15 cellular contexts compared by ENCODE assay signal in the genomic region with DNA sequence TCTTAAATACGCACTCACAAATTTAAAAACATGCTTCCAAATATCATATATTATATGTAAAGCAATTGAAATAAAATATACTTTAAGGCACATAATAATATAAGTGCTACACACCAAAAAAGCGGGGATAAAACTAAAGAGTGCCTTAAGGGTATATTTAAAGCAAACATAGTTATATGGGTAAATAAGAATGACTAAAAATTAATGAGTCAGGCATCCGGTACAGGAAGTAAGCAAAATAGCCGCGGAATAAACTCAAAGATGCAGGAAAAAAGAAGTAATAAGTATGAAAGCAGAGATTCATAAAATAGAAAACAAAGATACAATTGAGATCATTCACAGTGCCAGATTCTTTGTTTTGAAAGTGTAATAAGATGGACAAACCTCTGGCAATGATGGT.
A peak's percentile ranks its signal among the peaks of the same experiment; 100 is the strongest.
DNase-seq lines count a peak whose midpoint lies in the region; ATAC-seq, FAIRE-seq and TF ChIP-seq lines count a peak whose summit lies in the region.
"Had no signal": no experiment of that assay in that cellular context is flagged by ENCODE, and none has a peak within 500 bp of the region (broad histone marks: within the 10 kb centered on the region; RNA-seq: fewer than 3 reads in every experiment).

No MANE protein-coding gene starts in this region.

- H3K4me2 ChIP-seq in endothelial cell of umbilical vein (ENCODE audit: insufficient read depth, low read length), result peak overlapping the region; percentile 31
- H3K4me2 ChIP-seq: BLaER1 treated with 17β-estradiol and CSF1 and Interleukin-3, amounts not matched to agents 10 nM and 100 nM; GM23338 had no signal

- no peak for TF ChIP-seq CTCF in endothelial cell of umbilical vein (IDR thresholded peaks at IDR 0.05; ENCODE audit: extremely low read depth in 1 of 2, insufficient read depth in 1 of 2, low read depth in 1 of 2, low read length in 2 of 2)

- no peak overlapping the region for H3K4me3 Mint-ChIP-seq in activated T-helper 17 cell treated with anti-CD3 and anti-CD28 coated beads, Interleukin-2, amount 50 U/mL, for 72 hours
- H3K4me3 Mint-ChIP-seq: CD4-positive, CD25-positive, alpha-beta regulatory T cell; GM23338 had no signal

- H3K27ac ChIP-seq in SK-N-MC (peak overlapping the region; percentile 75), endothelial cell of umbilical vein (ENCODE audit: insufficient read depth, low read depth, low read length) (peak overlapping the region; percentile 41)
- H3K27ac ChIP-seq: BLaER1 treated with 17β-estradiol and CSF1 and Interleukin-3, amounts not matched to agents 10 nM and 100 nM had no signal

- no peaks in the 10 kb centered on the region for H3K79me2 ChIP-seq in endothelial cell of umbilical vein (ENCODE audit: control insufficient read depth, insufficient read depth, low read length)

- no peaks in the 10 kb centered on the region for H3K4me1 Mint-ChIP-seq in activated T-helper 17 cell treated with anti-CD3 and anti-CD28 coated beads, Interleukin-2, amount 50 U/mL, for 72 hours
- H3K4me1 Mint-ChIP-seq: CD4-positive, CD25-positive, alpha-beta regulatory T cell had no signal

- no peaks in the 10 kb centered on the region for H3K27me3 Mint-ChIP-seq in activated T-helper 17 cell treated with anti-CD3 and anti-CD28 coated beads, Interleukin-2, amount 50 U/mL, for 72 hours
- H3K27me3 Mint-ChIP-seq: CD4-positive, CD25-positive, alpha-beta regulatory T cell had no signal

- H3K27me3 ChIP-seq in endothelial cell of umbilical vein (ENCODE audit: control insufficient read depth in 2 of 2, insufficient read depth in 2 of 2, low read length in 2 of 2), result no peaks in the 10 kb centered on the region
- H3K27me3 ChIP-seq: BLaER1 treated with 17β-estradiol and CSF1 and Interleukin-3, amounts not matched to agents 10 nM and 100 nM had no signal

- dilution Hi-C loops in endothelial cell of umbilical vein (cut with MboI; ENCODE audit: extremely low pct_ligation_motif_present, low sequenced_read_pairs), result no loop called here

- BruUV-seq in endothelial cell of umbilical vein (replicated peaks; lab: Mats Ljungman, UMichigan), result no TSS peak

- H3K36me3 ChIP-seq in SK-N-MC (ENCODE audit: insufficient read depth, low read length) (peaks cover 3% of the 10 kb centered on the region; the same call in 1 of the 2 replicates), endothelial cell of umbilical vein (ENCODE audit: control insufficient read depth in 2 of 2, extremely low read depth in 1 of 2, insufficient read depth in 2 of 2, low read length in 2 of 2) (no peaks in the 10 kb centered on the region)
- H3K36me3 ChIP-seq: BLaER1 treated with 17β-estradiol and CSF1 and Interleukin-3, amounts not matched to agents 10 nM and 100 nM had no signal

- POLR2A ChIA-PET in endothelial cell of umbilical vein (lab: Charles Lee), result no interaction called here

- peaks cover 4% of the 10 kb centered on the region; the same call in 1 of the 2 replicates for H3K9me3 ChIP-seq in SK-N-MC (ENCODE audit: low read depth, low read length)
- no peaks in the 10 kb centered on the region for H3K9me3 ChIP-seq in endothelial cell of umbilical vein (replicated peaks; ENCODE audit: control insufficient read depth, insufficient read depth, low read length)
- H3K9me3 ChIP-seq: BLaER1 treated with 17β-estradiol and CSF1 and Interleukin-3, amounts not matched to agents 10 nM and 100 nM had no signal

- H3K27ac Mint-ChIP-seq in activated T-helper 17 cell treated with anti-CD3 and anti-CD28 coated beads, Interleukin-2, amount 50 U/mL, for 72 hours, result no peak overlapping the region
- H3K27ac Mint-ChIP-seq: CD4-positive, CD25-positive, alpha-beta regulatory T cell; GM23338 had no signal

- H3K9me3 Mint-ChIP-seq in activated T-helper 17 cell treated with anti-CD3 and anti-CD28 coated beads, Interleukin-2, amount 50 U/mL, for 72 hours, result no peaks in the 10 kb centered on the region

- H3K4me3 ChIP-seq in SK-N-MC, result peak overlapping the region; percentile 34
- no peak overlapping the region for H3K4me3 ChIP-seq in endothelial cell of umbilical vein (replicated peaks in 1 of 3; ENCODE audit: insufficient read depth in 1 of 3, low read depth in 1 of 3, low read length in 3 of 3)
- H3K4me3 ChIP-seq: BLaER1 treated with 17β-estradiol and CSF1 and Interleukin-3, amounts not matched to agents 10 nM and 100 nM; GM12878; GM23338 had no signal

- H4K20me1 ChIP-seq in endothelial cell of umbilical vein (replicated peaks; ENCODE audit: control insufficient read depth, extremely low read depth, insufficient read depth, low read length), result no peaks in the 10 kb centered on the region
- H4K20me1 ChIP-seq: BLaER1 treated with 17β-estradiol and CSF1 and Interleukin-3, amounts not matched to agents 10 nM and 100 nM had no signal

- no peak for TF ChIP-seq POLR2A in endothelial cell of umbilical vein (IDR thresholded peaks at IDR 0.05; ENCODE audit: low read depth, low read length)

- H2AFZ ChIP-seq in endothelial cell of umbilical vein (ENCODE audit: low read depth, low read length), result no peak overlapping the region
- H2AFZ ChIP-seq: GM23338 had no signal

- intact Hi-C loops in endothelial cell of umbilical vein (cut with micrococcal nuclease), result no loop called here

- no peaks in the 10 kb centered on the region for H3K9me1 ChIP-seq in endothelial cell of umbilical vein (replicated peaks; ENCODE audit: control insufficient read depth, extremely low read depth, insufficient read depth, low read length)

- ATAC-seq in activated T-helper 17 cell treated with anti-CD3 and anti-CD28 coated beads, Interleukin-2, amount 50 U/mL, for 72 hours (replicated peaks), result no peak
- ATAC-seq: GM12878, GM23338 had no signal

- no peak overlapping the region for H3K9ac ChIP-seq in SK-N-MC (ENCODE audit: insufficient read length)
- no peak overlapping the region for H3K9ac ChIP-seq in endothelial cell of umbilical vein (replicated peaks; ENCODE audit: extremely low read depth, insufficient read depth, low read length)
- H3K9ac ChIP-seq: BLaER1 treated with 17β-estradiol and CSF1 and Interleukin-3, amounts not matched to agents 10 nM and 100 nM had no signal

- no peaks in the 10 kb centered on the region for H3K4me1 ChIP-seq in endothelial cell of umbilical vein (ENCODE audit: control insufficient read depth, extremely low read depth, insufficient read depth, low read length)
- H3K4me1 ChIP-seq: BLaER1 treated with 17β-estradiol and CSF1 and Interleukin-3, amounts not matched to agents 10 nM and 100 nM had no signal

- CTCF ChIA-PET in endothelial cell of umbilical vein (lab: Charles Lee), result no interaction called here

- no peak for FAIRE-seq in endothelial cell of umbilical vein (lab: Jason Lieb, UNC)
- FAIRE-seq: GM12878, GM18507 had no signal

- no peaks in the 10 kb centered on the region for H3K36me3 Mint-ChIP-seq in activated T-helper 17 cell treated with anti-CD3 and anti-CD28 coated beads, Interleukin-2, amount 50 U/mL, for 72 hours (ENCODE audit: low read depth)
- H3K36me3 Mint-ChIP-seq: CD4-positive, CD25-positive, alpha-beta regulatory T cell had no signal

- DNase-seq in HT1080 (ENCODE audit: low read depth) (peak; percentile 15), SK-N-MC (ENCODE audit: low read depth, low spot score) (peak; percentile 81), endothelial cell of umbilical vein (ENCODE audit: low read depth, low spot score) (peak; percentile 16), D341Med (ENCODE audit: low spot score) (no peak), COLO668 (lab: John Stamatoyannopoulos, UW; ENCODE audit: unreplicated experiment) (no peak)
- DNase-seq: ACHN; Calu3; CD4-positive, CD25-positive, alpha-beta regulatory T cell; DMS79; H7 had no signal

TF ChIP-seq in endothelial cell of umbilical vein, 7 proteins besides CTCF, POLR2A, EP300 and RAD21:
- no peak for TF ChIP-seq MYC (IDR thresholded peaks at IDR 0.05; ENCODE audit: low read depth, low read length)
- peak; percentile 20 for TF ChIP-seq JUN (IDR thresholded peaks at IDR 0.05; ENCODE audit: borderline replicate concordance, insufficient read depth, insufficient read length, low read depth)

Comparison
In these comparisons a context has a peak if more than half of its experiments do, and no peak if none do; other contexts are left out.
1. DNase-seq: peak in HT1080 (single experiment), SK-N-MC (single experiment) and endothelial cell of umbilical vein (single experiment); none in D341Med (single experiment) and COLO668 (single experiment).